Comparison of ENCODE assay signal across 1 cellular context in the genomic region with DNA sequence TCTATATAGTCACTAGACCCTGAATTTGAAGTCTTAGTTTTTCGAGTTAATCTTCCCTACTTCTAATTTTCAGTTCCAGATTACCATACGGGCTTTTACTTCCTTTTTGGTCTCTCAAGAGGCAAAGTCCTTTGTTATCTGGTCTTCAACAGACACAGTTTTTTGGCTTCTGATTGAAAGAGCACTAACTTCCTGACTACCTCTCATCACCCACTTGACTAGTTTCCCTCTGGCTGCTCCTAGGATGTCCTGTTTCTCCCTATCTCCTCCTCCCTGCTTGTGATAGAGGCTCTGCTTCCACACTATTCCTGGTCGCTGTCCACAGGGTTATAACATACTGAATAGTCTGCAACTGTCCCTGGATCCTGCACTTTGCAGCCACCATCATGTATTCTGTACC.
TF ChIP-seq lines count a peak whose summit lies in the region.

No MANE protein-coding gene starts in this region.

TF ChIP-seq in K562, 482 proteins besides CTCF, POLR2A, EP300 and RAD21 (continued from another document and continues in another):
- TF ChIP-seq, protein P1, sequence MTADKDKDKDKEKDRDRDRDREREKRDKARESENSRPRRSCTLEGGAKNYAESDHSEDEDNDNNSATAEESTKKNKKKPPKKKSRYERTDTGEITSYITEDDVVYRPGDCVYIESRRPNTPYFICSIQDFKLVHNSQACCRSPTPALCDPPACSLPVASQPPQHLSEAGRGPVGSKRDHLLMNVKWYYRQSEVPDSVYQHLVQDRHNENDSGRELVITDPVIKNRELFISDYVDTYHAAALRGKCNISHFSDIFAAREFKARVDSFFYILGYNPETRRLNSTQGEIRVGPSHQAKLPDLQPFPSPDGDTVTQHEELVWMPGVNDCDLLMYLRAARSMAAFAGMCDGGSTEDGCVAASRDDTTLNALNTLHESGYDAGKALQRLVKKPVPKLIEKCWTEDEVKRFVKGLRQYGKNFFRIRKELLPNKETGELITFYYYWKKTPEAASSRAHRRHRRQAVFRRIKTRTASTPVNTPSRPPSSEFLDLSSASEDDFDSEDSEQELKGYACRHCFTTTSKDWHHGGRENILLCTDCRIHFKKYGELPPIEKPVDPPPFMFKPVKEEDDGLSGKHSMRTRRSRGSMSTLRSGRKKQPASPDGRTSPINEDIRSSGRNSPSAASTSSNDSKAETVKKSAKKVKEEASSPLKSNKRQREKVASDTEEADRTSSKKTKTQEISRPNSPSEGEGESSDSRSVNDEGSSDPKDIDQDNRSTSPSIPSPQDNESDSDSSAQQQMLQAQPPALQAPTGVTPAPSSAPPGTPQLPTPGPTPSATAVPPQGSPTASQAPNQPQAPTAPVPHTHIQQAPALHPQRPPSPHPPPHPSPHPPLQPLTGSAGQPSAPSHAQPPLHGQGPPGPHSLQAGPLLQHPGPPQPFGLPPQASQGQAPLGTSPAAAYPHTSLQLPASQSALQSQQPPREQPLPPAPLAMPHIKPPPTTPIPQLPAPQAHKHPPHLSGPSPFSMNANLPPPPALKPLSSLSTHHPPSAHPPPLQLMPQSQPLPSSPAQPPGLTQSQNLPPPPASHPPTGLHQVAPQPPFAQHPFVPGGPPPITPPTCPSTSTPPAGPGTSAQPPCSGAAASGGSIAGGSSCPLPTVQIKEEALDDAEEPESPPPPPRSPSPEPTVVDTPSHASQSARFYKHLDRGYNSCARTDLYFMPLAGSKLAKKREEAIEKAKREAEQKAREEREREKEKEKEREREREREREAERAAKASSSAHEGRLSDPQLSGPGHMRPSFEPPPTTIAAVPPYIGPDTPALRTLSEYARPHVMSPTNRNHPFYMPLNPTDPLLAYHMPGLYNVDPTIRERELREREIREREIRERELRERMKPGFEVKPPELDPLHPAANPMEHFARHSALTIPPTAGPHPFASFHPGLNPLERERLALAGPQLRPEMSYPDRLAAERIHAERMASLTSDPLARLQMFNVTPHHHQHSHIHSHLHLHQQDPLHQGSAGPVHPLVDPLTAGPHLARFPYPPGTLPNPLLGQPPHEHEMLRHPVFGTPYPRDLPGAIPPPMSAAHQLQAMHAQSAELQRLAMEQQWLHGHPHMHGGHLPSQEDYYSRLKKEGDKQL (CRISPR knock-in tag; IDR thresholded peaks at IDR 0.05; ENCODE audit: borderline replicate concordance), result no peak
- TF ChIP-seq PHF21A (IDR thresholded peaks at IDR 0.05; ENCODE audit: borderline replicate concordance, low read depth), result no peak
- no peak for TF ChIP-seq ZC3H11A (IDR thresholded peaks at IDR 0.05; ENCODE audit: low read depth, low read length)
- TF ChIP-seq EWSR1 (IDR thresholded peaks at IDR 0.05; ENCODE audit: borderline replicate concordance, low read depth, partially characterized antibody), result no peak
- no peak; the same call in 1 of the 2 replicates for TF ChIP-seq BRCA1 (IDR thresholded peaks at IDR 0.05)
- TF ChIP-seq BRCA1 (CRISPR knock-in tag; IDR thresholded peaks at IDR 0.05), result no peak
- TF ChIP-seq, protein P2, sequence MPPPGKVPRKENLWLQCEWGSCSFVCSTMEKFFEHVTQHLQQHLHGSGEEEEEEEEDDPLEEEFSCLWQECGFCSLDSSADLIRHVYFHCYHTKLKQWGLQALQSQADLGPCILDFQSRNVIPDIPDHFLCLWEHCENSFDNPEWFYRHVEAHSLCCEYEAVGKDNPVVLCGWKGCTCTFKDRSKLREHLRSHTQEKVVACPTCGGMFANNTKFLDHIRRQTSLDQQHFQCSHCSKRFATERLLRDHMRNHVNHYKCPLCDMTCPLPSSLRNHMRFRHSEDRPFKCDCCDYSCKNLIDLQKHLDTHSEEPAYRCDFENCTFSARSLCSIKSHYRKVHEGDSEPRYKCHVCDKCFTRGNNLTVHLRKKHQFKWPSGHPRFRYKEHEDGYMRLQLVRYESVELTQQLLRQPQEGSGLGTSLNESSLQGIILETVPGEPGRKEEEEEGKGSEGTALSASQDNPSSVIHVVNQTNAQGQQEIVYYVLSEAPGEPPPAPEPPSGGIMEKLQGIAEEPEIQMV (tag; conservative IDR thresholded peaks at IDR 0.05; ENCODE audit: low read depth), result no peak
- TF ChIP-seq TBP (optimal IDR thresholded peaks at IDR 0.05; ENCODE audit: low read depth, low read length), result no peak
- TF ChIP-seq, protein P3, sequence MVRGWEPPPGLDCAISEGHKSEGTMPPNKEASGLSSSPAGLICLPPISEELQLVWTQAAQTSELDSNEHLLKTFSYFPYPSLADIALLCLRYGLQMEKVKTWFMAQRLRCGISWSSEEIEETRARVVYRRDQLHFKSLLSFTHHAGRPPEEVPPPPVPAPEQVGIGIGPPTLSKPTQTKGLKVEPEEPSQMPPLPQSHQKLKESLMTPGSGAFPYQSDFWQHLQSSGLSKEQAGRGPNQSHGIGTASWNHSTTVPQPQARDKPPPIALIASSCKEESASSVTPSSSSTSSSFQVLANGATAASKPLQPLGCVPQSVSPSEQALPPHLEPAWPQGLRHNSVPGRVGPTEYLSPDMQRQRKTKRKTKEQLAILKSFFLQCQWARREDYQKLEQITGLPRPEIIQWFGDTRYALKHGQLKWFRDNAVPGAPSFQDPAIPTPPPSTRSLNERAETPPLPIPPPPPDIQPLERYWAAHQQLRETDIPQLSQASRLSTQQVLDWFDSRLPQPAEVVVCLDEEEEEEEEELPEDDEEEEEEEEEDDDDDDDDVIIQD (CRISPR knock-in tag; IDR thresholded peaks at IDR 0.05), result no peak
- TF ChIP-seq KLF6 (CRISPR knock-in tag; IDR thresholded peaks at IDR 0.05; ENCODE audit: borderline replicate concordance), result no peak
- no peak for TF ChIP-seq MIER1 (IDR thresholded peaks at IDR 0.05; ENCODE audit: low read depth)
- TF ChIP-seq, protein P4, sequence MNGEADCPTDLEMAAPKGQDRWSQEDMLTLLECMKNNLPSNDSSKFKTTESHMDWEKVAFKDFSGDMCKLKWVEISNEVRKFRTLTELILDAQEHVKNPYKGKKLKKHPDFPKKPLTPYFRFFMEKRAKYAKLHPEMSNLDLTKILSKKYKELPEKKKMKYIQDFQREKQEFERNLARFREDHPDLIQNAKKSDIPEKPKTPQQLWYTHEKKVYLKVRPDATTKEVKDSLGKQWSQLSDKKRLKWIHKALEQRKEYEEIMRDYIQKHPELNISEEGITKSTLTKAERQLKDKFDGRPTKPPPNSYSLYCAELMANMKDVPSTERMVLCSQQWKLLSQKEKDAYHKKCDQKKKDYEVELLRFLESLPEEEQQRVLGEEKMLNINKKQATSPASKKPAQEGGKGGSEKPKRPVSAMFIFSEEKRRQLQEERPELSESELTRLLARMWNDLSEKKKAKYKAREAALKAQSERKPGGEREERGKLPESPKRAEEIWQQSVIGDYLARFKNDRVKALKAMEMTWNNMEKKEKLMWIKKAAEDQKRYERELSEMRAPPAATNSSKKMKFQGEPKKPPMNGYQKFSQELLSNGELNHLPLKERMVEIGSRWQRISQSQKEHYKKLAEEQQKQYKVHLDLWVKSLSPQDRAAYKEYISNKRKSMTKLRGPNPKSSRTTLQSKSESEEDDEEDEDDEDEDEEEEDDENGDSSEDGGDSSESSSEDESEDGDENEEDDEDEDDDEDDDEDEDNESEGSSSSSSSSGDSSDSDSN (IDR thresholded peaks at IDR 0.05; ENCODE audit: borderline replicate concordance in 1 of 2, low read depth in 2 of 2, low read length in 2 of 2), result no peak
- TF ChIP-seq, protein P5, sequence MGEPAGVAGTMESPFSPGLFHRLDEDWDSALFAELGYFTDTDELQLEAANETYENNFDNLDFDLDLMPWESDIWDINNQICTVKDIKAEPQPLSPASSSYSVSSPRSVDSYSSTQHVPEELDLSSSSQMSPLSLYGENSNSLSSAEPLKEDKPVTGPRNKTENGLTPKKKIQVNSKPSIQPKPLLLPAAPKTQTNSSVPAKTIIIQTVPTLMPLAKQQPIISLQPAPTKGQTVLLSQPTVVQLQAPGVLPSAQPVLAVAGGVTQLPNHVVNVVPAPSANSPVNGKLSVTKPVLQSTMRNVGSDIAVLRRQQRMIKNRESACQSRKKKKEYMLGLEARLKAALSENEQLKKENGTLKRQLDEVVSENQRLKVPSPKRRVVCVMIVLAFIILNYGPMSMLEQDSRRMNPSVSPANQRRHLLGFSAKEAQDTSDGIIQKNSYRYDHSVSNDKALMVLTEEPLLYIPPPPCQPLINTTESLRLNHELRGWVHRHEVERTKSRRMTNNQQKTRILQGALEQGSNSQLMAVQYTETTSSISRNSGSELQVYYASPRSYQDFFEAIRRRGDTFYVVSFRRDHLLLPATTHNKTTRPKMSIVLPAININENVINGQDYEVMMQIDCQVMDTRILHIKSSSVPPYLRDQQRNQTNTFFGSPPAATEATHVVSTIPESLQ (CRISPR knock-in tag; IDR thresholded peaks at IDR 0.05), result no peak
- TF ChIP-seq ZNF717 (CRISPR knock-in tag; IDR thresholded peaks at IDR 0.05), result no peak
- TF ChIP-seq HMG20B (CRISPR knock-in tag; IDR thresholded peaks at IDR 0.05), result no peak
- no peak for TF ChIP-seq ZNF507 (tag; conservative IDR thresholded peaks at IDR 0.05)
- TF ChIP-seq, protein P6, sequence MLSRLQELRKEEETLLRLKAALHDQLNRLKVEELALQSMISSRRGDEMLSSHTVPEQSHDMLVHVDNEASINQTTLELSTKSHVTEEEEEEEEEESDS (CRISPR knock-in tag; IDR thresholded peaks at IDR 0.05), result no peak
- no peak for TF ChIP-seq FOS (IDR thresholded peaks at IDR 0.05; ENCODE audit: extremely low read depth, insufficient read length)
- TF ChIP-seq, protein P7, sequence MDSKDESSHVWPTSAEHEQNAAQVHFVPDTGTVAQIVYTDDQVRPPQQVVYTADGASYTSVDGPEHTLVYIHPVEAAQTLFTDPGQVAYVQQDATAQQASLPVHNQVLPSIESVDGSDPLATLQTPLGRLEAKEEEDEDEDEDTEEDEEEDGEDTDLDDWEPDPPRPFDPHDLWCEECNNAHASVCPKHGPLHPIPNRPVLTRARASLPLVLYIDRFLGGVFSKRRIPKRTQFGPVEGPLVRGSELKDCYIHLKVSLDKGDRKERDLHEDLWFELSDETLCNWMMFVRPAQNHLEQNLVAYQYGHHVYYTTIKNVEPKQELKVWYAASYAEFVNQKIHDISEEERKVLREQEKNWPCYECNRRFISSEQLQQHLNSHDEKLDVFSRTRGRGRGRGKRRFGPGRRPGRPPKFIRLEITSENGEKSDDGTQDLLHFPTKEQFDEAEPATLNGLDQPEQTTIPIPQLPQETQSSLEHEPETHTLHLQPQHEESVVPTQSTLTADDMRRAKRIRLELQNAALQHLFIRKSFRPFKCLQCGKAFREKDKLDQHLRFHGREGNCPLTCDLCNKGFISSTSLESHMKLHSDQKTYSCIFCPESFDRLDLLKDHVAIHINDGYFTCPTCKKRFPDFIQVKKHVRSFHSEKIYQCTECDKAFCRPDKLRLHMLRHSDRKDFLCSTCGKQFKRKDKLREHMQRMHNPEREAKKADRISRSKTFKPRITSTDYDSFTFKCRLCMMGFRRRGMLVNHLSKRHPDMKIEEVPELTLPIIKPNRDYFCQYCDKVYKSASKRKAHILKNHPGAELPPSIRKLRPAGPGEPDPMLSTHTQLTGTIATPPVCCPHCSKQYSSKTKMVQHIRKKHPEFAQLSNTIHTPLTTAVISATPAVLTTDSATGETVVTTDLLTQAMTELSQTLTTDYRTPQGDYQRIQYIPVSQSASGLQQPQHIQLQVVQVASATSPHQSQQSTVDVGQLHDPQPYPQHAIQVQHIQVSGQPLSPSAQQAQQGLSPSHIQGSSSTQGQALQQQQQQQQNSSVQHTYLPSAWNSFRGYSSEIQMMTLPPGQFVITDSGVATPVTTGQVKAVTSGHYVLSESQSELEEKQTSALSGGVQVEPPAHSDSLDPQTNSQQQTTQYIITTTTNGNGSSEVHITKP (IDR thresholded peaks at IDR 0.05; ENCODE audit: partially characterized antibody), result no peak
- no peak for TF ChIP-seq ZNF589 (CRISPR knock-in tag; IDR thresholded peaks at IDR 0.05; ENCODE audit: low read depth)
- TF ChIP-seq, protein P8, sequence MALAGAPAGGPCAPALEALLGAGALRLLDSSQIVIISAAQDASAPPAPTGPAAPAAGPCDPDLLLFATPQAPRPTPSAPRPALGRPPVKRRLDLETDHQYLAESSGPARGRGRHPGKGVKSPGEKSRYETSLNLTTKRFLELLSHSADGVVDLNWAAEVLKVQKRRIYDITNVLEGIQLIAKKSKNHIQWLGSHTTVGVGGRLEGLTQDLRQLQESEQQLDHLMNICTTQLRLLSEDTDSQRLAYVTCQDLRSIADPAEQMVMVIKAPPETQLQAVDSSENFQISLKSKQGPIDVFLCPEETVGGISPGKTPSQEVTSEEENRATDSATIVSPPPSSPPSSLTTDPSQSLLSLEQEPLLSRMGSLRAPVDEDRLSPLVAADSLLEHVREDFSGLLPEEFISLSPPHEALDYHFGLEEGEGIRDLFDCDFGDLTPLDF (CRISPR knock-in tag; IDR thresholded peaks at IDR 0.05), result no peak
- TF ChIP-seq NFRKB (IDR thresholded peaks at IDR 0.05; ENCODE audit: low read depth), result no peak
- TF ChIP-seq, protein P9, sequence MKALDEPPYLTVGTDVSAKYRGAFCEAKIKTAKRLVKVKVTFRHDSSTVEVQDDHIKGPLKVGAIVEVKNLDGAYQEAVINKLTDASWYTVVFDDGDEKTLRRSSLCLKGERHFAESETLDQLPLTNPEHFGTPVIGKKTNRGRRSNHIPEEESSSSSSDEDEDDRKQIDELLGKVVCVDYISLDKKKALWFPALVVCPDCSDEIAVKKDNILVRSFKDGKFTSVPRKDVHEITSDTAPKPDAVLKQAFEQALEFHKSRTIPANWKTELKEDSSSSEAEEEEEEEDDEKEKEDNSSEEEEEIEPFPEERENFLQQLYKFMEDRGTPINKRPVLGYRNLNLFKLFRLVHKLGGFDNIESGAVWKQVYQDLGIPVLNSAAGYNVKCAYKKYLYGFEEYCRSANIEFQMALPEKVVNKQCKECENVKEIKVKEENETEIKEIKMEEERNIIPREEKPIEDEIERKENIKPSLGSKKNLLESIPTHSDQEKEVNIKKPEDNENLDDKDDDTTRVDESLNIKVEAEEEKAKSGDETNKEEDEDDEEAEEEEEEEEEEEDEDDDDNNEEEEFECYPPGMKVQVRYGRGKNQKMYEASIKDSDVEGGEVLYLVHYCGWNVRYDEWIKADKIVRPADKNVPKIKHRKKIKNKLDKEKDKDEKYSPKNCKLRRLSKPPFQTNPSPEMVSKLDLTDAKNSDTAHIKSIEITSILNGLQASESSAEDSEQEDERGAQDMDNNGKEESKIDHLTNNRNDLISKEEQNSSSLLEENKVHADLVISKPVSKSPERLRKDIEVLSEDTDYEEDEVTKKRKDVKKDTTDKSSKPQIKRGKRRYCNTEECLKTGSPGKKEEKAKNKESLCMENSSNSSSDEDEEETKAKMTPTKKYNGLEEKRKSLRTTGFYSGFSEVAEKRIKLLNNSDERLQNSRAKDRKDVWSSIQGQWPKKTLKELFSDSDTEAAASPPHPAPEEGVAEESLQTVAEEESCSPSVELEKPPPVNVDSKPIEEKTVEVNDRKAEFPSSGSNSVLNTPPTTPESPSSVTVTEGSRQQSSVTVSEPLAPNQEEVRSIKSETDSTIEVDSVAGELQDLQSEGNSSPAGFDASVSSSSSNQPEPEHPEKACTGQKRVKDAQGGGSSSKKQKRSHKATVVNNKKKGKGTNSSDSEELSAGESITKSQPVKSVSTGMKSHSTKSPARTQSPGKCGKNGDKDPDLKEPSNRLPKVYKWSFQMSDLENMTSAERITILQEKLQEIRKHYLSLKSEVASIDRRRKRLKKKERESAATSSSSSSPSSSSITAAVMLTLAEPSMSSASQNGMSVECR (CRISPR knock-in tag; IDR thresholded peaks at IDR 0.05), result no peak
- TF ChIP-seq, protein P10, sequence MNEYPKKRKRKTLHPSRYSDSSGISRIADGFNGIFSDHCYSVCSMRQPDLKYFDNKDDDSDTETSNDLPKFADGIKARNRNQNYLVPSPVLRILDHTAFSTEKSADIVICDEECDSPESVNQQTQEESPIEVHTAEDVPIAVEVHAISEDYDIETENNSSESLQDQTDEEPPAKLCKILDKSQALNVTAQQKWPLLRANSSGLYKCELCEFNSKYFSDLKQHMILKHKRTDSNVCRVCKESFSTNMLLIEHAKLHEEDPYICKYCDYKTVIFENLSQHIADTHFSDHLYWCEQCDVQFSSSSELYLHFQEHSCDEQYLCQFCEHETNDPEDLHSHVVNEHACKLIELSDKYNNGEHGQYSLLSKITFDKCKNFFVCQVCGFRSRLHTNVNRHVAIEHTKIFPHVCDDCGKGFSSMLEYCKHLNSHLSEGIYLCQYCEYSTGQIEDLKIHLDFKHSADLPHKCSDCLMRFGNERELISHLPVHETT (CRISPR knock-in tag; conservative IDR thresholded peaks at IDR 0.05 in 1 of 2, IDR thresholded peaks at IDR 0.05 in 1 of 2), result no peak
- peak; percentile 46; the same call in 1 of the 2 replicates for TF ChIP-seq KLF16 (IDR thresholded peaks at IDR 0.05)
- TF ChIP-seq ZKSCAN1 (IDR thresholded peaks at IDR 0.05; ENCODE audit: low read depth, low read length), result no peak
- no peak for TF ChIP-seq CREB1 (IDR thresholded peaks at IDR 0.05)
- no peak for TF ChIP-seq CREB1 (CRISPR knock-in tag; IDR thresholded peaks at IDR 0.05)
